In the genomic region with DNA sequence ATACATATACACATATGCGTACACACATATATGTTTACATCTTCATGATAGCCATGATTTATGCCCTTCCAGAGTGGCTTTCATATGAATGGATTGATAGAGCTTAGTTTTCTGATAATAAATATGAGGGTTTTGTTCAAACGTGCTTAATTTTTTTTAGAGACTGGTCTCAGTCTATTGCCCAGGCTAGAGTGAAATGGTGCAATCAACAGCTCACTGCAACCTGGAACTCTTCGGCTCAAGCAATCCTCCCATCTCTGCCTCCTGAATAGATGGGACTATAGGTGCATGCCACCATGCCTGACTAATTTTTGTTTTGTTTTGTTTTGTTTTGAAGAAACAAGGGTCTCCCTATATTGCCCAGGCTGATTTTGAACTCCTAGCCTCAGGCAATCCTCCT, we compare ENCODE assay signal across 31 cellular contexts.
"Had no signal": no experiment of that assay in that cellular context is flagged by ENCODE, and none has a peak within 500 bp of the region (broad histone marks: within the 10 kb centered on the region; RNA-seq: fewer than 3 reads in every experiment).

No MANE protein-coding gene starts in this region.

- H3K36me3 Mint-ChIP-seq: mesothelial cell of epicardium, naive B cell had no signal

- DNase-seq: activated CD8-positive, alpha-beta memory T cell treated with anti-CD3 and anti-CD28 coated beads, Interleukin-2, amount 50 U/mL, for 48 hours; activated naive CD4-positive, alpha-beta T cell treated with Interleukin-2 at 50 U/mL for 16 hours; activated naive CD8-positive, alpha-beta T cell treated with anti-CD3 and anti-CD28 coated beads, Interleukin-2, amount 50 U/mL, for 24 hours; activated T-cell treated with anti-CD3 and anti-CD28 coated beads, Interleukin-2, amount 50 U/mL, for 24 hours; amygdala; central memory CD4-positive, alpha-beta T cell; effector CD4-positive, alpha-beta T cell; esophagus squamous epithelium; glutamatergic neuron; left cardiac atrium; naive B cell; nephron progenitor cell; ovary; right lobe of liver; stimulated activated CD4-positive, alpha-beta T cell treated with anti-CD3 and anti-CD28 coated beads, Interleukin-12 subunit alpha, Interleukin-12 subunit beta, amount 100 ng/mL, for 4 hours; stimulated activated CD4-positive, alpha-beta T cell treated with anti-CD3 and anti-CD28 coated beads, Interleukin-4, amount 100 ng/mL, for 1 hour; T-helper 17 cell; T1000; thyroid gland; upper lobe of left lung; WERI-Rb-1 had no signal

- ATAC-seq: activated CD4-positive, CD25-positive, alpha-beta regulatory T cell treated with anti-CD3 and anti-CD28 coated beads, Interleukin-2, amount 50 U/mL, for 24 hours; activated naive CD8-positive, alpha-beta T cell treated with anti-CD3 and anti-CD28 coated beads, Interleukin-2, amount 50 U/mL, for 24 hours; left cardiac atrium; right lobe of liver; T-helper 17 cell had no signal

- H3K9me3 Mint-ChIP-seq: activated naive CD8-positive, alpha-beta T cell treated with anti-CD3 and anti-CD28 coated beads, Interleukin-2, amount 50 U/mL, for 24 hours; activated T-cell treated with anti-CD3 and anti-CD28 coated beads, Interleukin-2, amount 50 U/mL, for 24 hours; dendritic cell treated with granulocyte-macrophage colony-stimulating factor and Interleukin-4, amounts not matched to agents 40 ng/mL and 50 ng/mL, for 4 days; naive B cell; nephron progenitor cell; stimulated activated naive CD8-positive, alpha-beta T cell treated with anti-CD3 and anti-CD28 coated beads, Interleukin-15, Interleukin-2, amounts not matched to agents 100 ng/mL and 50 ng/mL, for 24 hours had no signal

- H3K4me1 ChIP-seq: breast epithelium, right lobe of liver, vagina had no signal

- H3K27ac ChIP-seq: breast epithelium, epithelial cell of prostate, esophagus squamous epithelium, hepatocyte, neutrophil, ovary, right lobe of liver, thyroid gland, upper lobe of left lung, vagina, WERI-Rb-1 had no signal

- H3K4me1 Mint-ChIP-seq: nephron progenitor cell, T-helper 17 cell had no signal

- H3K27me3 ChIP-seq: breast epithelium, esophagus squamous epithelium, hepatocyte, neutrophil, ovary, right lobe of liver, thyroid gland, upper lobe of left lung, vagina had no signal

- H3K9me3 ChIP-seq: breast epithelium, esophagus squamous epithelium, neutrophil, ovary, right lobe of liver, thyroid gland, upper lobe of left lung, vagina had no signal

- H3K27me3 Mint-ChIP-seq: activated naive CD8-positive, alpha-beta T cell treated with anti-CD3 and anti-CD28 coated beads, Interleukin-2, amount 50 U/mL, for 24 hours; activated T-cell treated with anti-CD3 and anti-CD28 coated beads, Interleukin-2, amount 50 U/mL, for 24 hours; dendritic cell treated with granulocyte-macrophage colony-stimulating factor and Interleukin-4, amounts not matched to agents 40 ng/mL and 50 ng/mL, for 4 days; naive B cell; stimulated activated naive CD8-positive, alpha-beta T cell treated with anti-CD3 and anti-CD28 coated beads, Interleukin-15, Interleukin-2, amounts not matched to agents 100 ng/mL and 50 ng/mL, for 24 hours; T-helper 17 cell had no signal

- H3K27ac Mint-ChIP-seq: activated naive CD8-positive, alpha-beta T cell treated with anti-CD3 and anti-CD28 coated beads, Interleukin-2, amount 50 U/mL, for 24 hours; activated T-cell treated with anti-CD3 and anti-CD28 coated beads, Interleukin-2, amount 50 U/mL, for 24 hours; dendritic cell treated with granulocyte-macrophage colony-stimulating factor and Interleukin-4, amounts not matched to agents 40 ng/mL and 50 ng/mL, for 4 days; mesothelial cell of epicardium; naive B cell; nephron progenitor cell; progenitor cell of endocrine pancreas; stimulated activated naive CD8-positive, alpha-beta T cell treated with anti-CD3 and anti-CD28 coated beads, Interleukin-15, Interleukin-2, amounts not matched to agents 100 ng/mL and 50 ng/mL, for 24 hours; T-helper 17 cell had no signal

- H3K4me3 ChIP-seq: breast epithelium, esophagus squamous epithelium, hepatocyte, ovary, right lobe of liver, thyroid gland, upper lobe of left lung, vagina had no signal

- H3K4me3 Mint-ChIP-seq: activated naive CD8-positive, alpha-beta T cell treated with anti-CD3 and anti-CD28 coated beads, Interleukin-2, amount 50 U/mL, for 24 hours; activated T-cell treated with anti-CD3 and anti-CD28 coated beads, Interleukin-2, amount 50 U/mL, for 24 hours; dendritic cell treated with granulocyte-macrophage colony-stimulating factor and Interleukin-4, amounts not matched to agents 40 ng/mL and 50 ng/mL, for 4 days; mesothelial cell of epicardium; naive B cell; nephron progenitor cell; stimulated activated naive CD8-positive, alpha-beta T cell treated with anti-CD3 and anti-CD28 coated beads, Interleukin-15, Interleukin-2, amounts not matched to agents 100 ng/mL and 50 ng/mL, for 24 hours; T-helper 17 cell had no signal

- H3K36me3 ChIP-seq: breast epithelium, esophagus squamous epithelium, neutrophil, ovary, right lobe of liver, thyroid gland, upper lobe of left lung, vagina, WERI-Rb-1 had no signal
